Comparison of ENCODE assay signal across 25 cellular contexts in genomic region chr9:137062384-137062783, GRCh38. TPM values are rescaled to one million over a fixed set of nuclear protein-coding genes. Genes with fewer than 3 reads are reported as not detected.
DNase-seq lines count a peak whose midpoint lies in the region; ATAC-seq, FAIRE-seq and TF ChIP-seq lines count a peak whose summit lies in the region.
"Had no signal": no experiment of that assay in that cellular context is flagged by ENCODE, and none has a peak within 500 bp of the region (broad histone marks: within the 10 kb centered on the region; RNA-seq: fewer than 3 reads in every experiment).

No MANE protein-coding gene starts in this region.

- no peak for FAIRE-seq in K562 (lab: Jason Lieb, UNC)
- FAIRE-seq: GM12891, GM18507, H54, HTR-8/SVneo had no signal

- TF ChIP-seq CTCF in DND-41 (IDR thresholded peaks at IDR 0.05; ENCODE audit: borderline replicate concordance, extremely low read depth, low read length, poor library complexity, severe bottlenecking) = no peak
- no peak for TF ChIP-seq CTCF in OCI-LY7 (conservative IDR thresholded peaks at IDR 0.05; ENCODE audit: low read length)
- TF ChIP-seq CTCF in K562 (IDR thresholded peaks at IDR 0.05 in 2 of 3, conservative IDR thresholded peaks at IDR 0.05 in 1 of 3; ENCODE audit: insufficient read depth in 2 of 3, low read depth in 1 of 3, low read length in 3 of 3) = no peak
- TF ChIP-seq CTCF in foreskin keratinocyte (conservative IDR thresholded peaks at IDR 0.05) = no peak

- H3K9me1 ChIP-seq in K562 (ENCODE audit: control insufficient read depth, insufficient read depth, low read length) = no peaks in the 10 kb centered on the region

- H3K9me3 ChIP-seq in DND-41 (ENCODE audit: insufficient read depth, low read length, severe bottlenecking) (no peaks in the 10 kb centered on the region), OCI-LY7 (ENCODE audit: low read length) (no peaks in the 10 kb centered on the region), K562 (replicated peaks; ENCODE audit: control insufficient read depth, insufficient read depth, low read depth, low read length) (no peaks in the 10 kb centered on the region)

- H3K36me3 ChIP-seq in DND-41 (ENCODE audit: insufficient read depth, low read length) = peaks cover 29% of the 10 kb centered on the region
- H3K36me3 ChIP-seq in OCI-LY7 (ENCODE audit: insufficient read depth, low read length) = peaks cover 23% of the 10 kb centered on the region; the same call in 1 of the 2 replicates
- H3K36me3 ChIP-seq in K562 (ENCODE audit: control insufficient read depth, insufficient read depth, low read length) = peaks cover 33% of the 10 kb centered on the region; the same call in 2 of the 3 replicates

- ATAC-seq in DND-41 (ENCODE audit: insufficient read depth, low read depth) (0 out of 3 replicates have a peak, but pooled peaks have one; percentile 18), K562 (no peak; the same call in 2 of the 3 replicates), foreskin keratinocyte (peak; percentile 33), HG03521 (IDR thresholded peaks at IDR 0.05; ENCODE audit: unreplicated experiment) (no peak)
- ATAC-seq: Right ventricle myocardium inferior had no signal

- no peak overlapping the region for H3K4me3 ChIP-seq in DND-41 (ENCODE audit: low read depth in 1 of 2, low read length in 2 of 2)
- H3K4me3 ChIP-seq in OCI-LY7 (ENCODE audit: low read depth, low read length, poor library complexity, severe bottlenecking) = no peak overlapping the region
- no peak overlapping the region for H3K4me3 ChIP-seq in K562

- H3K4me2 ChIP-seq in DND-41 (ENCODE audit: insufficient read depth, low read length) = no peak overlapping the region
- H3K4me2 ChIP-seq in OCI-LY7 (ENCODE audit: low read length) = no peak overlapping the region
- no peak overlapping the region for H3K4me2 ChIP-seq in K562 (ENCODE audit: insufficient read depth, low read length)

- H3K9ac ChIP-seq in DND-41 (ENCODE audit: low read depth, low read length) (no peak overlapping the region), K562 (ENCODE audit: insufficient read depth in 1 of 2, low read depth in 2 of 2, low read length in 2 of 2) (no peak overlapping the region; a peak in 1 of 4 replicates)

- no peaks in the 10 kb centered on the region for H3K4me1 ChIP-seq in DND-41 (ENCODE audit: insufficient read depth, low read length)
- no peaks in the 10 kb centered on the region for H3K4me1 ChIP-seq in OCI-LY7 (ENCODE audit: insufficient read depth, low read length, poor library complexity, severe bottlenecking)
- peaks cover 0 to 40% of the 10 kb centered on the region in 2 experiments; a peak in 2 of 5 replicates for H3K4me1 ChIP-seq in K562 (replicated peaks in 1 of 2; ENCODE audit: control insufficient read depth in 2 of 2, insufficient read depth in 2 of 2, low read length in 2 of 2)
- no peaks in the 10 kb centered on the region for H3K4me1 ChIP-seq in foreskin keratinocyte

- no peaks in the 10 kb centered on the region for H3K9me2 ChIP-seq in OCI-LY7 (ENCODE audit: insufficient read depth, low read length)

- H3K27me3 ChIP-seq in DND-41 (ENCODE audit: insufficient read depth, low read length, poor library complexity) (no peaks in the 10 kb centered on the region), K562 (ENCODE audit: control insufficient read depth in 2 of 2, insufficient read depth in 2 of 2, low read length in 2 of 2) (no peaks in the 10 kb centered on the region), foreskin keratinocyte (no peaks in the 10 kb centered on the region)

- BruUV-seq in OCI-LY7 (replicated peaks; lab: Mats Ljungman, UMichigan) (TSS peak; percentile 89), K562 (replicated peaks; lab: Mats Ljungman, UMichigan) (TSS peak; percentile 45)

- CTCF ChIA-PET in OCI-LY7 (lab: Charles Lee; ENCODE audit: unreplicated experiment) (no interaction called here), K562 (lab: Yijun Ruan, JAX; ENCODE audit: low intra/inter-chr PET ratio) (no interaction called here)

- TF ChIP-seq POLR2A in K562 (conservative IDR thresholded peaks at IDR 0.05) = no peak

- H3K79me2 ChIP-seq in DND-41 (ENCODE audit: insufficient read depth, low read length) (no peaks in the 10 kb centered on the region), OCI-LY7 (ENCODE audit: insufficient read depth, low read depth, low read length) (no peaks in the 10 kb centered on the region), K562 (ENCODE audit: control insufficient read depth, insufficient read depth, low read length) (peaks cover 5% of the 10 kb centered on the region; the same call in 1 of the 3 replicates)

- no peak for DNase-seq in DND-41
- no peak for DNase-seq in OCI-LY7 (ENCODE audit: low spot score)
- no peak for DNase-seq in K562 (ENCODE audit: extremely low read depth in 1 of 4, low spot score in 3 of 4)
- no peak for DNase-seq in foreskin keratinocyte
- DNase-seq in cardiac septum (ENCODE audit: low spot score) = no peak
- DNase-seq in GDM1 (lab: John Stamatoyannopoulos, UW) = no peak
- no peak for DNase-seq in effector CD8-positive, alpha-beta T cell (lab: John Stamatoyannopoulos, UW)
- DNase-seq: AML-193, DMS 273 treated with DMSO at 0.1 percent for 48 hours, HFFc6, Kasumi-1, MM.1S, NCI-H1694 treated with DMSO at 0.1 percent for 48 hours, NCI-H510A, NCI-H748 treated with DMSO at 0.1 percent for 48 hours, T-helper 1 cell, T-helper 9 cell had no signal

- TF ChIP-seq EP300 in K562 (IDR thresholded peaks at IDR 0.05; ENCODE audit: low read length) = no peak

- TF ChIP-seq RAD21 in K562 (CRISPR knock-in tag; conservative IDR thresholded peaks at IDR 0.05 in 1 of 2, IDR thresholded peaks at IDR 0.05 in 1 of 2) = no peak

- intact Hi-C loops in OCI-LY7 (cut with micrococcal nuclease; ENCODE audit: unreplicated experiment) = no loop called here
- intact Hi-C loops in K562 (cut with micrococcal nuclease) = no loop called here
- intact Hi-C loops in cardiac septum (cut with DNase I) = loop anchor here (10.0 kb wide), 1 partner anchor 278 kb away; no protein-coding TSS in a partner anchor

- 71% methylated on average over 13 of the region's 15 CpGs for WGBS in K562 (ENCODE audit: insufficient coverage, low coverage, missing lambda C conversion rate)

- H2AFZ ChIP-seq in DND-41 (ENCODE audit: low read depth, low read length) (no peak overlapping the region), OCI-LY7 (ENCODE audit: low read length) (no peak overlapping the region), K562 (ENCODE audit: low read depth, low read length) (no peak overlapping the region)

- POLR2A ChIA-PET in OCI-LY7 (lab: Charles Lee) = no interaction called here
- POLR2A ChIA-PET in K562 (lab: Yijun Ruan, JAX) = interaction anchor here (0.5 kb wide), 1 partner anchor 186 kb away, joined by 5 read pairs; no protein-coding TSS in a partner anchor

- H3K27ac ChIP-seq in DND-41 (ENCODE audit: low read length) = no peak overlapping the region
- H3K27ac ChIP-seq in OCI-LY7 (ENCODE audit: low read depth, low read length, poor library complexity, severe bottlenecking) = no peak overlapping the region
- no peak overlapping the region for H3K27ac ChIP-seq in K562 (ENCODE audit: extremely low read depth, low read depth, low read length)
- no peak overlapping the region for H3K27ac ChIP-seq in foreskin keratinocyte
- H3K27ac ChIP-seq: C4-2B had no signal

- in situ Hi-C loops in K562 (cut with MboI) = no loop called here

- H4K20me1 ChIP-seq in DND-41 (ENCODE audit: insufficient read depth, low read length) (peaks cover 32% of the 10 kb centered on the region), OCI-LY7 (ENCODE audit: insufficient read depth, low read length) (no peaks in the 10 kb centered on the region), K562 (replicated peaks; ENCODE audit: control insufficient read depth, insufficient read depth, low read length) (0 out of 2 replicates have a peak, but pooled peaks cover 8% of the 10 kb centered on the region)

RNA-seq across cellular contexts. Expression of gene SAPCD2, which starts 8.0 kb away (rescaled TPM):
- 65.9 and 74.0 TPM in 2 replicates for total RNA-seq in OCI-LY7 (2014; rRNA removed; shearing (Covaris generic))
- total RNA-seq in OCI-LY7 (2022) (51.4 and 57.2 TPM in 2 replicates), K562 (2014; rRNA removed) (91.8 and 115 TPM in 2 replicates), K562 (2014; rRNA removed; fragmentation: Illumina TruSeq; extraction: Trizol) (13.1 and 15.8 TPM in 2 replicates), K562 (2015; rRNA removed; fragmentation: Illumina TruSeq; extraction: Trizol) (40.8 and 42.4 TPM in 2 replicates), K562 (2021) (72.1 and 78.8 TPM in 2 replicates), foreskin keratinocyte (4.8 and 5.2 TPM in 2 replicates), cardiac septum (0.11 TPM)
- total RNA-seq in K562 (2011; cell fraction: chromatin; rRNA removed; ENCODE audit: low replicate concordance) = 12.7 and 42.0 TPM in 2 replicates
- 49.3 and 51.2 TPM in 2 replicates for total RNA-seq in K562 (2011; cell fraction: nucleolus; rRNA removed)
- 20.6 and 22.4 TPM in 2 replicates for total RNA-seq in K562 (2011; cell fraction: nucleoplasm; rRNA removed)
- polyA plus RNA-seq in K562 (2011; rRNA removed) (18.8 and 24.2 TPM in 2 replicates), K562 (2014; fragmentation: Illumina TruSeq; extraction: Trizol) (18.3 and 41.2 TPM in 2 replicates), K562 (2014; fragmentation: Nextera tagmentation; extraction: Ambion mirVana) (1 to 10 TPM; 3.4 to 3.7 TPM), K562 (2014; rRNA removed) (56.5 and 67.8 TPM in 2 replicates), foreskin keratinocyte (3.3 and 3.6 TPM in 2 replicates)
- polyA plus RNA-seq in K562 (2011; cell fraction: cytosol; rRNA removed) = 28.2 and 80.8 TPM in 2 replicates
- 42.6 and 60.8 TPM in 2 replicates for polyA plus RNA-seq in K562 (2011; cell fraction: nucleus; rRNA removed)
- 27.0 and 33.0 TPM in 2 replicates for polyA plus RNA-seq in K562 (2012)
- 6.7 and 11.1 TPM in 2 replicates for polyA minus RNA-seq in K562 (2011; rRNA and poly(A)+ RNA removed)
- polyA minus RNA-seq in K562 (2011; cell fraction: cytosol; rRNA and poly(A)+ RNA removed) = 29.9 and 32.2 TPM in 2 replicates
- 16.6 and 17.5 TPM in 2 replicates for polyA minus RNA-seq in K562 (2011; cell fraction: nucleus; rRNA and poly(A)+ RNA removed)

RNA-seq across cellular contexts. Expression of gene ENTPD2, which starts 8.5 kb away (rescaled TPM):
- 0.16 TPM in 1 of 2 replicates, not detected in the other for total RNA-seq in OCI-LY7 (2014; rRNA removed; shearing (Covaris generic))
- total RNA-seq in OCI-LY7 (2022) (not detected in 2 replicates), K562 (2014; rRNA removed) (0.12 and 0.14 TPM in 2 replicates), K562 (2014; rRNA removed; fragmentation: Illumina TruSeq; extraction: Trizol) (not detected in 2 replicates), K562 (2015; rRNA removed; fragmentation: Illumina TruSeq; extraction: Trizol) (not detected in 2 replicates), K562 (2021) (0.60 and 0.85 TPM in 2 replicates), foreskin keratinocyte (0.56 and 0.75 TPM in 2 replicates), cardiac septum (0.92 TPM)
- 1.2 and 5.3 TPM in 2 replicates for total RNA-seq in K562 (2011; cell fraction: chromatin; rRNA removed; ENCODE audit: low replicate concordance)
- total RNA-seq in K562 (2011; cell fraction: nucleolus; rRNA removed) = 3.3 and 4.3 TPM in 2 replicates
- 2.6 and 2.9 TPM in 2 replicates for total RNA-seq in K562 (2011; cell fraction: nucleoplasm; rRNA removed)
- polyA plus RNA-seq in K562 (2011; rRNA removed) (0.11 and 0.51 TPM in 2 replicates), K562 (2014; fragmentation: Illumina TruSeq; extraction: Trizol) (0.17 and 0.21 TPM in 2 replicates), K562 (2014; fragmentation: Nextera tagmentation; extraction: Ambion mirVana) (under 1 TPM in 1 of 2 experiments, not detected in 1; 0.04 TPM), K562 (2014; rRNA removed) (0.22 TPM in 1 of 2 replicates, not detected in the other), foreskin keratinocyte (1.4 and 1.6 TPM in 2 replicates)
- 0.22 and 0.41 TPM in 2 replicates for polyA plus RNA-seq in K562 (2011; cell fraction: cytosol; rRNA removed)
- polyA plus RNA-seq in K562 (2011; cell fraction: nucleus; rRNA removed) = 4.8 and 5.7 TPM in 2 replicates
- 0.15 and 0.23 TPM in 2 replicates for polyA plus RNA-seq in K562 (2012)
- polyA minus RNA-seq in K562 (2011; rRNA and poly(A)+ RNA removed) = not detected in 2 replicates
- polyA minus RNA-seq in K562 (2011; cell fraction: cytosol; rRNA and poly(A)+ RNA removed) = 0.57 and 1.3 TPM in 2 replicates
- 0.94 and 1.2 TPM in 2 replicates for polyA minus RNA-seq in K562 (2011; cell fraction: nucleus; rRNA and poly(A)+ RNA removed)
- polyA plus RNA-seq: IgD-negative memory B cell had no signal

RNA-seq across cellular contexts. Expression of gene UAP1L1, which starts 14.9 kb away (rescaled TPM):
- total RNA-seq in OCI-LY7 (2014; rRNA removed; shearing (Covaris generic)) = 5.3 and 5.7 TPM in 2 replicates
- total RNA-seq in OCI-LY7 (2022) (12.3 and 16.7 TPM in 2 replicates), K562 (2014; rRNA removed) (3.7 and 5.1 TPM in 2 replicates), K562 (2014; rRNA removed; fragmentation: Illumina TruSeq; extraction: Trizol) (1.5 and 1.6 TPM in 2 replicates), K562 (2015; rRNA removed; fragmentation: Illumina TruSeq; extraction: Trizol) (5.1 and 5.2 TPM in 2 replicates), K562 (2021) (8.6 and 8.8 TPM in 2 replicates), foreskin keratinocyte (5.6 and 6.2 TPM in 2 replicates), cardiac septum (6.5 TPM)
- total RNA-seq in K562 (2011; cell fraction: chromatin; rRNA removed; ENCODE audit: low replicate concordance) = 10.1 and 23.7 TPM in 2 replicates
- total RNA-seq in K562 (2011; cell fraction: nucleolus; rRNA removed) = 16.3 and 18.0 TPM in 2 replicates
- 9.3 and 10.3 TPM in 2 replicates for total RNA-seq in K562 (2011; cell fraction: nucleoplasm; rRNA removed)
- polyA plus RNA-seq in K562 (2011; rRNA removed) (1.5 and 3.0 TPM in 2 replicates), K562 (2014; fragmentation: Illumina TruSeq; extraction: Trizol) (5.2 and 5.3 TPM in 2 replicates), K562 (2014; fragmentation: Nextera tagmentation; extraction: Ambion mirVana) (under 1 TPM; 0.20 to 0.29 TPM), K562 (2014; rRNA removed) (5.0 and 7.1 TPM in 2 replicates), foreskin keratinocyte (4.8 and 5.9 TPM in 2 replicates)
- polyA plus RNA-seq in K562 (2011; cell fraction: cytosol; rRNA removed) = 2.4 and 2.6 TPM in 2 replicates
- 17.8 and 18.3 TPM in 2 replicates for polyA plus RNA-seq in K562 (2011; cell fraction: nucleus; rRNA removed)
- 6.6 and 13.1 TPM in 2 replicates for polyA plus RNA-seq in K562 (2012)
- polyA minus RNA-seq in K562 (2011; rRNA and poly(A)+ RNA removed) = 0.69 and 0.74 TPM in 2 replicates
- polyA minus RNA-seq in K562 (2011; cell fraction: cytosol; rRNA and poly(A)+ RNA removed) = 1.4 and 1.5 TPM in 2 replicates
- 3.0 and 4.1 TPM in 2 replicates for polyA minus RNA-seq in K562 (2011; cell fraction: nucleus; rRNA and poly(A)+ RNA removed)

RNA-seq across cellular contexts. Expression of gene NPDC1, which starts 16.4 kb away (rescaled TPM):
- 0.21 and 0.32 TPM in 2 replicates for total RNA-seq in OCI-LY7 (2014; rRNA removed; shearing (Covaris generic))
- 0.38 and 0.39 TPM in 2 replicates for total RNA-seq in OCI-LY7 (2022)
- 1.1 and 4.2 TPM in 2 replicates for total RNA-seq in K562 (2011; cell fraction: chromatin; rRNA removed; ENCODE audit: low replicate concordance)
- 3.2 and 6.0 TPM in 2 replicates for total RNA-seq in K562 (2011; cell fraction: nucleolus; rRNA removed)
- total RNA-seq in K562 (2011; cell fraction: nucleoplasm; rRNA removed) = 1.5 and 3.6 TPM in 2 replicates
- 0.09 and 0.90 TPM in 2 replicates for total RNA-seq in K562 (2014; rRNA removed)
- total RNA-seq in K562 (2014; rRNA removed; fragmentation: Illumina TruSeq; extraction: Trizol) = not detected in 2 replicates
- total RNA-seq in K562 (2015; rRNA removed; fragmentation: Illumina TruSeq; extraction: Trizol) = 0.22 TPM in 1 of 2 replicates, not detected in the other
- total RNA-seq in K562 (2021) = 1.5 and 2.1 TPM in 2 replicates
- polyA plus RNA-seq in K562 (2011; rRNA removed) = 1.3 and 3.9 TPM in 2 replicates
- polyA plus RNA-seq in K562 (2011; cell fraction: cytosol; rRNA removed) = 3.5 and 4.2 TPM in 2 replicates
- 32.5 and 34.7 TPM in 2 replicates for polyA plus RNA-seq in K562 (2011; cell fraction: nucleus; rRNA removed)
- 0.85 and 3.1 TPM in 2 replicates for polyA plus RNA-seq in K562 (2012)
- polyA plus RNA-seq in K562 (2014; fragmentation: Illumina TruSeq; extraction: Trizol) = 0.06 and 0.21 TPM in 2 replicates
- polyA plus RNA-seq in K562 (2014; fragmentation: Nextera tagmentation; extraction: Ambion mirVana) = not detected
- polyA plus RNA-seq in K562 (2014; rRNA removed) = 0.85 and 2.4 TPM in 2 replicates
- polyA minus RNA-seq in K562 (2011; rRNA and poly(A)+ RNA removed) = 0.14 and 0.18 TPM in 2 replicates
- 0.95 and 3.5 TPM in 2 replicates for polyA minus RNA-seq in K562 (2011; cell fraction: cytosol; rRNA and poly(A)+ RNA removed)
- polyA minus RNA-seq in K562 (2011; cell fraction: nucleus; rRNA and poly(A)+ RNA removed) = 2.0 and 3.9 TPM in 2 replicates
- 7.3 and 9.0 TPM in 2 replicates for total RNA-seq in foreskin keratinocyte
- 11.5 and 17.3 TPM in 2 replicates for polyA plus RNA-seq in foreskin keratinocyte
- 96.4 TPM for total RNA-seq in cardiac septum

RNA-seq across cellular contexts. Expression of gene MAN1B1, which starts 24.4 kb away (rescaled TPM):
- 22.5 and 32.7 TPM in 2 replicates for total RNA-seq in OCI-LY7 (2014; rRNA removed; shearing (Covaris generic))
- total RNA-seq in OCI-LY7 (2022) (38.8 and 43.4 TPM in 2 replicates), K562 (2014; rRNA removed) (30.1 and 35.1 TPM in 2 replicates), K562 (2014; rRNA removed; fragmentation: Illumina TruSeq; extraction: Trizol) (14.4 and 14.8 TPM in 2 replicates), K562 (2015; rRNA removed; fragmentation: Illumina TruSeq; extraction: Trizol) (21.0 and 21.6 TPM in 2 replicates), K562 (2021) (33.9 and 36.6 TPM in 2 replicates), foreskin keratinocyte (41.1 and 49.1 TPM in 2 replicates), cardiac septum (27.2 TPM)
- 158 and 355 TPM in 2 replicates for total RNA-seq in K562 (2011; cell fraction: chromatin; rRNA removed; ENCODE audit: low replicate concordance)
- 181 and 194 TPM in 2 replicates for total RNA-seq in K562 (2011; cell fraction: nucleolus; rRNA removed)
- 119 and 136 TPM in 2 replicates for total RNA-seq in K562 (2011; cell fraction: nucleoplasm; rRNA removed)
- polyA plus RNA-seq in K562 (2011; rRNA removed) (27.3 and 40.1 TPM in 2 replicates), K562 (2014; fragmentation: Illumina TruSeq; extraction: Trizol) (23.8 and 31.3 TPM in 2 replicates), K562 (2014; fragmentation: Nextera tagmentation; extraction: Ambion mirVana) (under 1 TPM; 0.55 to 0.89 TPM), K562 (2014; rRNA removed) (29.6 and 33.6 TPM in 2 replicates), foreskin keratinocyte (38.5 and 49.2 TPM in 2 replicates)
- 33.0 and 35.1 TPM in 2 replicates for polyA plus RNA-seq in K562 (2011; cell fraction: cytosol; rRNA removed)
- polyA plus RNA-seq in K562 (2011; cell fraction: nucleus; rRNA removed) = 128 and 134 TPM in 2 replicates
- polyA plus RNA-seq in K562 (2012) = 25.3 and 58.7 TPM in 2 replicates
- polyA minus RNA-seq in K562 (2011; rRNA and poly(A)+ RNA removed) = 32.0 and 36.7 TPM in 2 replicates
- 17.1 and 24.8 TPM in 2 replicates for polyA minus RNA-seq in K562 (2011; cell fraction: cytosol; rRNA and poly(A)+ RNA removed)
- polyA minus RNA-seq in K562 (2011; cell fraction: nucleus; rRNA and poly(A)+ RNA removed) = 38.5 and 64.6 TPM in 2 replicates

Comparison
In these comparisons a context has a peak if more than half of its experiments do, and no peak if none do; other contexts are left out.
1. ATAC-seq: peak in DND-41 (single experiment) and foreskin keratinocyte (single experiment); none in K562 (single experiment) and HG03521 (single experiment).